1 cellular context compared by ENCODE assay signal in genomic region chr6:52664185-52664990, GRCh38.
TF ChIP-seq lines count a peak whose summit lies in the region.

No MANE protein-coding gene starts in this region.

TF ChIP-seq in SK-N-SH, 30 proteins besides CTCF, POLR2A, EP300 and RAD21 (continued from another document):
- TF ChIP-seq NFIC (IDR thresholded peaks at IDR 0.05; ENCODE audit: borderline replicate concordance) = peak; percentile 36; the same call in 1 of the 2 replicates
- TF ChIP-seq PBX3 (IDR thresholded peaks at IDR 0.05) = peak; percentile 99
- TF ChIP-seq MXI1 (IDR thresholded peaks at IDR 0.05; ENCODE audit: low read depth, low read length) = no peak
- TF ChIP-seq, protein P1, sequence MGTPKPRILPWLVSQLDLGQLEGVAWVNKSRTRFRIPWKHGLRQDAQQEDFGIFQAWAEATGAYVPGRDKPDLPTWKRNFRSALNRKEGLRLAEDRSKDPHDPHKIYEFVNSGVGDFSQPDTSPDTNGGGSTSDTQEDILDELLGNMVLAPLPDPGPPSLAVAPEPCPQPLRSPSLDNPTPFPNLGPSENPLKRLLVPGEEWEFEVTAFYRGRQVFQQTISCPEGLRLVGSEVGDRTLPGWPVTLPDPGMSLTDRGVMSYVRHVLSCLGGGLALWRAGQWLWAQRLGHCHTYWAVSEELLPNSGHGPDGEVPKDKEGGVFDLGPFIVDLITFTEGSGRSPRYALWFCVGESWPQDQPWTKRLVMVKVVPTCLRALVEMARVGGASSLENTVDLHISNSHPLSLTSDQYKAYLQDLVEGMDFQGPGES (IDR thresholded peaks at IDR 0.05; ENCODE audit: low read depth, low read length) = peak; percentile 76
- TF ChIP-seq POLR2AphosphoS5 (IDR thresholded peaks at IDR 0.05; ENCODE audit: low read depth, low read length) = peak; percentile 95
- no peak for TF ChIP-seq JUND (IDR thresholded peaks at IDR 0.05)
- TF ChIP-seq, protein P2, sequence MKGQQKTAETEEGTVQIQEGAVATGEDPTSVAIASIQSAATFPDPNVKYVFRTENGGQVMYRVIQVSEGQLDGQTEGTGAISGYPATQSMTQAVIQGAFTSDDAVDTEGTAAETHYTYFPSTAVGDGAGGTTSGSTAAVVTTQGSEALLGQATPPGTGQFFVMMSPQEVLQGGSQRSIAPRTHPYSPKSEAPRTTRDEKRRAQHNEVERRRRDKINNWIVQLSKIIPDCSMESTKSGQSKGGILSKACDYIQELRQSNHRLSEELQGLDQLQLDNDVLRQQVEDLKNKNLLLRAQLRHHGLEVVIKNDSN (IDR thresholded peaks at IDR 0.05; ENCODE audit: borderline replicate concordance, low read depth) = no peak
- no peak for TF ChIP-seq FOXM1 (IDR thresholded peaks at IDR 0.05; ENCODE audit: low read depth)
- TF ChIP-seq RFX5 (IDR thresholded peaks at IDR 0.05; ENCODE audit: low read length) = peak; percentile 65; the same call in 1 of the 2 replicates
- peak; percentile 29; the same call in 1 of the 2 replicates for TF ChIP-seq SIN3A (IDR thresholded peaks at IDR 0.05; ENCODE audit: borderline replicate concordance, low read depth, low read length)
- TF ChIP-seq CHD2 (IDR thresholded peaks at IDR 0.05; ENCODE audit: low read length, partially characterized antibody) = peak; percentile 92
- TF ChIP-seq GATA2 (CRISPR knock-in tag; IDR thresholded peaks at IDR 0.05) = peak; percentile 16; the same call in 1 of the 2 replicates
- no peak for TF ChIP-seq ELF1 (IDR thresholded peaks at IDR 0.05)
- TF ChIP-seq RCOR1 (IDR thresholded peaks at IDR 0.05; ENCODE audit: low read length) = no peak
- TF ChIP-seq TCF12 (IDR thresholded peaks at IDR 0.05) = no peak
- no peak for TF ChIP-seq MEF2A (IDR thresholded peaks at IDR 0.05; ENCODE audit: borderline replicate concordance, low read depth)
TF ChIP-seq in SK-N-SH: peak in this region for 11.
